11 cellular contexts compared by ENCODE assay signal in genomic region chr4:150244600-150244999, GRCh38.
A peak's percentile ranks its signal among the peaks of the same experiment; 100 is the strongest.
DNase-seq lines count a peak whose midpoint lies in the region; ATAC-seq lines count a peak whose summit lies in the region.
"Had no signal": no experiment of that assay in that cellular context is flagged by ENCODE, and none has a peak within 500 bp of the region (broad histone marks: within the 10 kb centered on the region; RNA-seq: fewer than 3 reads in every experiment).

No MANE protein-coding gene starts in this region.

- H4K91ac ChIP-seq in trophoblast cell (ENCODE audit: low read depth, low read length): no peak overlapping the region

- no peak overlapping the region for H2AFZ ChIP-seq in trophoblast cell (ENCODE audit: insufficient read depth, low read length, poor library complexity)

- H2BK5ac ChIP-seq in trophoblast cell (ENCODE audit: low read depth, low read length, poor library complexity): no peak overlapping the region

- H2BK12ac ChIP-seq in trophoblast cell (ENCODE audit: low read length): no peak overlapping the region

- no peak overlapping the region for H3K23ac ChIP-seq in trophoblast cell (ENCODE audit: low read length)

- H3K4me3 ChIP-seq in HAP-1 (no peak overlapping the region), trophoblast cell (ENCODE audit: low read depth, low read length) (no peak overlapping the region)

- no peak overlapping the region for H2BK120ac ChIP-seq in trophoblast cell (ENCODE audit: insufficient read depth, low read length, poor library complexity)

- no peaks in the 10 kb centered on the region for H3K9me3 ChIP-seq in HAP-1
- H3K9me3 ChIP-seq in trophoblast cell (ENCODE audit: insufficient read depth, low read depth, low read length): no peaks in the 10 kb centered on the region

- H3K27ac ChIP-seq in trophoblast cell (ENCODE audit: low read depth, low read length): no peak overlapping the region

- H4K8ac ChIP-seq in trophoblast cell (ENCODE audit: low read depth, low read length): no peak overlapping the region

- no peak overlapping the region for H3K14ac ChIP-seq in trophoblast cell (ENCODE audit: low read length)

- H3K79me1 ChIP-seq in trophoblast cell (ENCODE audit: low read length): peaks cover 2% of the 10 kb centered on the region

- DNase-seq in HAP-1 (ENCODE audit: low spot score in 2 of 2) (peak; percentile 29 to 37), NCI-H2227 (lab: John Stamatoyannopoulos, UW; ENCODE audit: unreplicated experiment) (peak; percentile 10), brain pericyte (ENCODE audit: low read depth, low spot score) (peak; percentile 79), renal cortical epithelial cell (ENCODE audit: low read depth) (peak; percentile 88), trophoblast cell (no peak), NCI-H2196 treated with DMSO at 0.1 percent for 48 hours (lab: John Stamatoyannopoulos, UW; ENCODE audit: unreplicated experiment) (no peak)
- DNase-seq: activated CD4-positive, CD25-positive, alpha-beta regulatory T cell treated with anti-CD3 and anti-CD28 coated beads, Interleukin-2, amount 50 U/mL, for 72 hours; activated naive CD4-positive, alpha-beta T cell treated with anti-CD3 and anti-CD28 coated beads for 36 hours; RPMI8226 had no signal

- H3K4ac ChIP-seq in trophoblast cell (ENCODE audit: low read depth, low read length): no peak overlapping the region

- no peak overlapping the region for H2AK5ac ChIP-seq in trophoblast cell (ENCODE audit: low read length)

- no CpG with 5 or more reads among the region's 3 CpGs for WGBS in trophoblast cell (ENCODE audit: extremely low coverage, insufficient coverage, insufficient read length)

- H3K18ac ChIP-seq in trophoblast cell (ENCODE audit: low read length): no peak overlapping the region

- no peak overlapping the region for H4K12ac ChIP-seq in trophoblast cell (ENCODE audit: low read depth, low read length)

- H3K36me3 ChIP-seq in HAP-1 (replicated peaks) (no peaks in the 10 kb centered on the region), trophoblast cell (ENCODE audit: control insufficient read depth in 1 of 2, insufficient read depth in 2 of 2, low read length in 2 of 2) (no peaks in the 10 kb centered on the region)

- H3K9ac ChIP-seq in trophoblast cell (ENCODE audit: low read length): no peak overlapping the region

- no peak for ATAC-seq in HG03521 (IDR thresholded peaks at IDR 0.05; ENCODE audit: unreplicated experiment)
- ATAC-seq: HepG2 had no signal

- H3K27me3 ChIP-seq in HAP-1 (ENCODE audit: low read depth) (no peaks in the 10 kb centered on the region), trophoblast cell (ENCODE audit: insufficient read depth, low read length) (no peaks in the 10 kb centered on the region)

- in situ Hi-C loops in HAP-1 (cut with MboI; ENCODE audit: low sequenced_read_pairs): no loop called here

- H3K4me1 ChIP-seq in HAP-1 (peaks cover 12% of the 10 kb centered on the region), trophoblast cell (ENCODE audit: control insufficient read depth in 1 of 2, insufficient read depth in 2 of 2, low read length in 2 of 2) (no peaks in the 10 kb centered on the region)

- no peak overlapping the region for H3K4me2 ChIP-seq in trophoblast cell (ENCODE audit: low read length)

- no peaks in the 10 kb centered on the region for H3K79me2 ChIP-seq in trophoblast cell (ENCODE audit: control insufficient read depth, insufficient read depth, low read length, poor library complexity)

Comparison
In these comparisons a context has a peak if more than half of its experiments do, and no peak if none do; other contexts are left out.
1. DNase-seq: peak in HAP-1 (2 of 2), NCI-H2227 (single experiment), brain pericyte (single experiment) and renal cortical epithelial cell (single experiment); none in trophoblast cell (0 of 2) and NCI-H2196 treated with DMSO at 0.1 percent for 48 hours (single experiment).